ENCODE assay signal across 14 cellular contexts in genomic region chr3:124283644-124284008, GRCh38.
"Had no signal": no experiment of that assay in that cellular context is flagged by ENCODE, and none has a peak within 500 bp of the region (broad histone marks: within the 10 kb centered on the region; RNA-seq: fewer than 3 reads in every experiment).

No MANE protein-coding gene starts in this region.

- H3K4me3 ChIP-seq: upper lobe of left lung had no signal

- H3K9me3 ChIP-seq: upper lobe of left lung had no signal

- H3K9me3 Mint-ChIP-seq: activated CD8-positive, alpha-beta T cell treated with anti-CD3 and anti-CD28 coated beads for 36 hours; activated naive CD8-positive, alpha-beta T cell treated with anti-CD3 and anti-CD28 coated beads, Interleukin-2, amount 10 ng/mL, durations not matched to agents 7 days and 5 days; activated T-cell treated with anti-CD3 and anti-CD28 coated beads, Interleukin-2, amount 50 U/mL, for 72 hours had no signal

- DNase-seq: activated CD8-positive, alpha-beta memory T cell treated with anti-CD3 and anti-CD28 coated beads, Interleukin-2, amount 50 U/mL, for 4 hours; activated CD8-positive, alpha-beta T cell treated with anti-CD3 and anti-CD28 coated beads for 36 hours; activated naive CD8-positive, alpha-beta T cell treated with anti-CD3 and anti-CD28 coated beads, Interleukin-2, amount 10 ng/mL, durations not matched to agents 7 days and 5 days; activated T-cell treated with anti-CD3 and anti-CD28 coated beads, Interleukin-2, amount 50 U/mL, for 72 hours; anterior cingulate cortex; cortex of kidney; effector memory CD8-positive, alpha-beta T cell; immature natural killer cell; left colon; small intestine; T1000; upper lobe of left lung had no signal

- H3K4me3 Mint-ChIP-seq: activated CD8-positive, alpha-beta T cell treated with anti-CD3 and anti-CD28 coated beads for 36 hours; activated naive CD8-positive, alpha-beta T cell treated with anti-CD3 and anti-CD28 coated beads, Interleukin-2, amount 10 ng/mL, durations not matched to agents 7 days and 5 days; activated T-cell treated with anti-CD3 and anti-CD28 coated beads, Interleukin-2, amount 50 U/mL, for 72 hours; effector memory CD8-positive, alpha-beta T cell; immature natural killer cell had no signal

- H3K27ac Mint-ChIP-seq: activated CD8-positive, alpha-beta T cell treated with anti-CD3 and anti-CD28 coated beads for 36 hours; activated naive CD8-positive, alpha-beta T cell treated with anti-CD3 and anti-CD28 coated beads, Interleukin-2, amount 10 ng/mL, durations not matched to agents 7 days and 5 days; activated T-cell treated with anti-CD3 and anti-CD28 coated beads, Interleukin-2, amount 50 U/mL, for 72 hours; effector memory CD8-positive, alpha-beta T cell; immature natural killer cell had no signal

- H3K4me1 Mint-ChIP-seq: activated naive CD8-positive, alpha-beta T cell treated with anti-CD3 and anti-CD28 coated beads, Interleukin-2, amount 10 ng/mL, durations not matched to agents 7 days and 5 days; immature natural killer cell had no signal

- H3K36me3 Mint-ChIP-seq: activated naive CD8-positive, alpha-beta T cell treated with anti-CD3 and anti-CD28 coated beads, Interleukin-2, amount 10 ng/mL, durations not matched to agents 7 days and 5 days; immature natural killer cell had no signal

- H3K27me3 ChIP-seq: upper lobe of left lung had no signal

- ATAC-seq: activated CD8-positive, alpha-beta T cell treated with anti-CD3 and anti-CD28 coated beads for 36 hours; activated T-cell treated with anti-CD3 and anti-CD28 coated beads, Interleukin-2, amount 50 U/mL, for 72 hours; effector memory CD8-positive, alpha-beta T cell; left colon had no signal

- H3K27ac ChIP-seq: epithelial cell of prostate, upper lobe of left lung, VCaP had no signal

- H3K36me3 ChIP-seq: upper lobe of left lung had no signal
